Comparison of ENCODE assay signal across 22 cellular contexts in genomic region chr3:50480471-50480870, GRCh38. TPM values are rescaled to one million over a fixed set of nuclear protein-coding genes. Genes with fewer than 3 reads are reported as not detected.
DNase-seq lines count a peak whose midpoint lies in the region; ATAC-seq and TF ChIP-seq lines count a peak whose summit lies in the region.
"Had no signal": no experiment of that assay in that cellular context is flagged by ENCODE, and none has a peak within 500 bp of the region (broad histone marks: within the 10 kb centered on the region; RNA-seq: fewer than 3 reads in every experiment).

No MANE protein-coding gene starts in this region.

- H3K4me3 ChIP-seq in NB4 (ENCODE audit: low read depth, low read length): no peak overlapping the region
- H3K4me3 ChIP-seq: GM23338 had no signal

- no peak for TF ChIP-seq POLR2A in NB4 (IDR thresholded peaks at IDR 0.05; ENCODE audit: extremely low read depth, insufficient read length)

- intact Hi-C loops in activated naive CD4-positive, alpha-beta T cell treated with anti-CD3 and anti-CD28 coated beads for 36 hours (cut with micrococcal nuclease): no loop called here

- no peak overlapping the region for H3K4me3 Mint-ChIP-seq in activated naive CD4-positive, alpha-beta T cell treated with anti-CD3 and anti-CD28 coated beads, Interleukin-2, amount 50 U/mL, for 24 hours
- no peak overlapping the region for H3K4me3 Mint-ChIP-seq in activated naive CD4-positive, alpha-beta T cell treated with anti-CD3 and anti-CD28 coated beads for 36 hours
- no peak overlapping the region for H3K4me3 Mint-ChIP-seq in immature natural killer cell
- H3K4me3 Mint-ChIP-seq: CD8-positive, alpha-beta T cell; GM23338 had no signal

- no peak for DNase-seq in activated naive CD4-positive, alpha-beta T cell treated with anti-CD3 and anti-CD28 coated beads for 36 hours
- peak; percentile 11 for DNase-seq in NB4 (ENCODE audit: low read depth)
- no peak for DNase-seq in immature natural killer cell
- DNase-seq in hepatic stellate cell (ENCODE audit: low spot score): no peak
- DNase-seq: Calu3; CD8-positive, alpha-beta T cell; DMS153; HCEC 1CT; IMR-90; NCI-H1048; NCI-H1417 treated with DMSO at 0.1 percent for 48 hours; NCI-H187; NCI-H446 treated with DMSO at 0.1 percent for 48 hours; NCI-H526 treated with DMSO at 0.1 percent for 48 hours; NK-92 treated with Interleukin-12 subunit alpha and Interleukin-12 subunit beta, amount 100 ng/mL, for 24 hours; SIG-M5 had no signal

- ATAC-seq in GM18907 (IDR thresholded peaks at IDR 0.05; ENCODE audit: unreplicated experiment) (no peak), HG03571 (IDR thresholded peaks at IDR 0.05; ENCODE audit: unreplicated experiment) (no peak)
- ATAC-seq: CD8-positive, alpha-beta T cell had no signal

- no peaks in the 10 kb centered on the region for H3K36me3 Mint-ChIP-seq in activated naive CD4-positive, alpha-beta T cell treated with anti-CD3 and anti-CD28 coated beads, Interleukin-2, amount 50 U/mL, for 24 hours
- H3K36me3 Mint-ChIP-seq in activated naive CD4-positive, alpha-beta T cell treated with anti-CD3 and anti-CD28 coated beads for 36 hours (ENCODE audit: low read depth): no peaks in the 10 kb centered on the region
- peaks cover 0 to 4% (median 0%) of the 10 kb centered on the region in 3 donors for H3K36me3 Mint-ChIP-seq in immature natural killer cell
- H3K36me3 Mint-ChIP-seq: CD8-positive, alpha-beta T cell had no signal

- no peaks in the 10 kb centered on the region for H3K9me3 Mint-ChIP-seq in activated naive CD4-positive, alpha-beta T cell treated with anti-CD3 and anti-CD28 coated beads, Interleukin-2, amount 50 U/mL, for 24 hours
- no peaks in the 10 kb centered on the region for H3K9me3 Mint-ChIP-seq in activated naive CD4-positive, alpha-beta T cell treated with anti-CD3 and anti-CD28 coated beads for 36 hours
- H3K9me3 Mint-ChIP-seq in immature natural killer cell: no peaks in the 10 kb centered on the region
- H3K9me3 Mint-ChIP-seq: CD8-positive, alpha-beta T cell; GM23338 had no signal

- no peaks in the 10 kb centered on the region for H3K27me3 Mint-ChIP-seq in activated naive CD4-positive, alpha-beta T cell treated with anti-CD3 and anti-CD28 coated beads, Interleukin-2, amount 50 U/mL, for 24 hours
- H3K27me3 Mint-ChIP-seq in activated naive CD4-positive, alpha-beta T cell treated with anti-CD3 and anti-CD28 coated beads for 36 hours (ENCODE audit: low read depth): no peaks in the 10 kb centered on the region
- peaks cover 2 to 6% (median 2%) of the 10 kb centered on the region in 3 donors for H3K27me3 Mint-ChIP-seq in immature natural killer cell (ENCODE audit: low read depth in 3 of 3)

- no peak for TF ChIP-seq CTCF in NB4 (IDR thresholded peaks at IDR 0.05; ENCODE audit: low read depth, low read length)

- H3K4me1 Mint-ChIP-seq in activated naive CD4-positive, alpha-beta T cell treated with anti-CD3 and anti-CD28 coated beads, Interleukin-2, amount 50 U/mL, for 24 hours: peaks cover 16% of the 10 kb centered on the region
- peaks cover 16% of the 10 kb centered on the region for H3K4me1 Mint-ChIP-seq in activated naive CD4-positive, alpha-beta T cell treated with anti-CD3 and anti-CD28 coated beads for 36 hours (ENCODE audit: low read depth)
- peaks cover 36 to 51% of the 10 kb centered on the region in 2 donors for H3K4me1 Mint-ChIP-seq in immature natural killer cell

- CTCF ChIA-PET in activated naive CD4-positive, alpha-beta T cell treated with anti-CD3 and anti-CD28 coated beads for 36 hours (lab: Charles Lee): no interaction called here

- peak overlapping the region; percentile 68 for H3K27ac Mint-ChIP-seq in activated naive CD4-positive, alpha-beta T cell treated with anti-CD3 and anti-CD28 coated beads, Interleukin-2, amount 50 U/mL, for 24 hours
- H3K27ac Mint-ChIP-seq in activated naive CD4-positive, alpha-beta T cell treated with anti-CD3 and anti-CD28 coated beads for 36 hours: no peak overlapping the region
- peak overlapping the region in 5 of 6 donors; percentile 54 to 84 (median 70) for H3K27ac Mint-ChIP-seq in immature natural killer cell
- H3K27ac Mint-ChIP-seq: GM23338 had no signal

RNA-seq across cellular contexts. Expression of gene CACNA2D2, which starts 23.0 kb away (rescaled TPM):
- total RNA-seq in activated naive CD4-positive, alpha-beta T cell treated with anti-CD3 and anti-CD28 coated beads for 36 hours: under 1 TPM; 0.89 to 0.95 TPM
- polyA plus RNA-seq in immature natural killer cell: 1 to 10 TPM; 1.5 to 6.0 (median 2.3) TPM
- total RNA-seq: Daoy, IMR-90, M059J had no signal
